ENCODE assay signal across 14 cellular contexts in genomic region chr1:9149837-9150581, GRCh38. TPM values are rescaled to one million over a fixed set of nuclear protein-coding genes. Genes with fewer than 3 reads are reported as not detected.
DNase-seq lines count a peak whose midpoint lies in the region; ATAC-seq and TF ChIP-seq lines count a peak whose summit lies in the region.
"Had no signal": no experiment of that assay in that cellular context is flagged by ENCODE, and none has a peak within 500 bp of the region (broad histone marks: within the 10 kb centered on the region; RNA-seq: fewer than 3 reads in every experiment).

No MANE protein-coding gene starts in this region.

- DNase-seq in chondrocyte (ENCODE audit: low spot score) (no peak), left lung (peak; percentile 57 to 78), nucleus accumbens (lab: John Stamatoyannopoulos, UW) (no peak), erythroblast (lab: John Stamatoyannopoulos, UW) (no peak), EL (no peak)
- DNase-seq in stimulated activated CD4-positive, alpha-beta T cell treated with anti-CD3 and anti-CD28 coated beads, Interleukin-4, amount 100 ng/mL, for 24 hours, result no peak
- DNase-seq: activated effector memory CD4-positive, alpha-beta T cell treated with Interleukin-2 at 50 U/mL for 16 hours; natural killer cell; NCI-H1048; NCI-H2171; right lobe of liver had no signal

- no peaks in the 10 kb centered on the region for H3K9me3 Mint-ChIP-seq in chondrocyte (ENCODE audit: low read depth)
- H3K9me3 Mint-ChIP-seq: natural killer cell had no signal

- H4K20me1 ChIP-seq in BLaER1, result no peaks in the 10 kb centered on the region

- no peak for TF ChIP-seq POLR2A in erythroblast (IDR thresholded peaks at IDR 0.05; ENCODE audit: low read length)

- peak overlapping the region; percentile 65 for H3K27ac ChIP-seq in BLaER1
- H3K27ac ChIP-seq in left lung, result peak overlapping the region; percentile 70 to 73
- H3K27ac ChIP-seq: right lobe of liver had no signal

- H3K27me3 ChIP-seq in BLaER1 (no peaks in the 10 kb centered on the region), left lung (no peaks in the 10 kb centered on the region), skeletal muscle satellite cell (ENCODE audit: control insufficient read depth, insufficient read depth, low read length) (no peaks in the 10 kb centered on the region)
- H3K27me3 ChIP-seq: right lobe of liver had no signal

- H3K4me1 Mint-ChIP-seq in chondrocyte (ENCODE audit: low read depth), result peaks cover 22% of the 10 kb centered on the region
- H3K4me1 Mint-ChIP-seq: natural killer cell had no signal

- H3K9me3 ChIP-seq in BLaER1 (no peaks in the 10 kb centered on the region), left lung (no peaks in the 10 kb centered on the region), skeletal muscle satellite cell (replicated peaks; ENCODE audit: low read length) (no peaks in the 10 kb centered on the region)
- H3K9me3 ChIP-seq: right lobe of liver had no signal

- peak overlapping the region; percentile 78 for H3K27ac Mint-ChIP-seq in chondrocyte (ENCODE audit: unreplicated experiment)
- H3K27ac Mint-ChIP-seq: natural killer cell had no signal

- intact Hi-C loops in left lung (cut with DNase I), result loop anchor here in 1 of 2 donors (10.0 kb wide), 1 partner anchor 45 kb away; no protein-coding TSS in a partner anchor

- peak overlapping the region; percentile 31 for H3K4me3 Mint-ChIP-seq in chondrocyte (ENCODE audit: unreplicated experiment)
- H3K4me3 Mint-ChIP-seq: natural killer cell had no signal

- H3K27me3 Mint-ChIP-seq in chondrocyte (ENCODE audit: low read depth), result no peaks in the 10 kb centered on the region

- H3K9ac ChIP-seq in BLaER1, result peak overlapping the region; percentile 61; the same call in 1 of the 2 replicates
- peak overlapping the region; percentile 2 for H3K9ac ChIP-seq in skeletal muscle satellite cell (ENCODE audit: low read depth, low read length)

- ATAC-seq in left lung, result peak; percentile 79
- ATAC-seq: left lobe of liver, natural killer cell, right lobe of liver had no signal

- H3K36me3 ChIP-seq in BLaER1 (no peaks in the 10 kb centered on the region), left lung (peaks cover 0 to 9% of the 10 kb centered on the region in 2 donors), skeletal muscle satellite cell (ENCODE audit: insufficient read depth, low read length) (peaks cover 43% of the 10 kb centered on the region)
- H3K36me3 ChIP-seq: right lobe of liver had no signal

- H3K4me2 ChIP-seq in BLaER1 (peak overlapping the region; percentile 85), skeletal muscle satellite cell (ENCODE audit: low read length) (no peak overlapping the region)

- 0 out of 2 replicates have a peak overlapping the region, but pooled peaks have one; percentile 19 for H3K4me3 ChIP-seq in BLaER1
- H3K4me3 ChIP-seq in left lung, result no peak overlapping the region
- no peak overlapping the region for H3K4me3 ChIP-seq in skeletal muscle satellite cell (ENCODE audit: low read length)
- H3K4me3 ChIP-seq: right lobe of liver had no signal

- peaks cover 33% of the 10 kb centered on the region for H3K4me1 ChIP-seq in BLaER1
- peaks cover 18 to 28% of the 10 kb centered on the region in 2 donors for H3K4me1 ChIP-seq in left lung
- peaks cover 21% of the 10 kb centered on the region for H3K4me1 ChIP-seq in skeletal muscle satellite cell (ENCODE audit: control insufficient read depth, insufficient read depth, low read length)

- TF ChIP-seq CTCF in chondrocyte (IDR thresholded peaks at IDR 0.05) (no peak), left lung (IDR thresholded peaks at IDR 0.05) (no peak)

- peaks cover 11% of the 10 kb centered on the region for H3K36me3 Mint-ChIP-seq in chondrocyte (ENCODE audit: low read depth)
- H3K36me3 Mint-ChIP-seq: natural killer cell had no signal

RNA-seq across cellular contexts. Expression of gene GPR157, which starts 21.1 kb away (rescaled TPM):
- total RNA-seq in chondrocyte (1.9 to 8.2 TPM (median 6.9 TPM) in 3 replicates), left lung (10 to 100 TPM; 18.8 to 23.0 TPM)
- total RNA-seq in skeletal muscle satellite cell (2012; rRNA removed), result 5.6 and 7.4 TPM in 2 replicates

Comparison
In these comparisons a context has a peak if more than half of its experiments do, and no peak if none do; other contexts are left out.
1. DNase-seq: peak in left lung (2 of 2); none in chondrocyte (single experiment), nucleus accumbens (0 of 56), stimulated activated CD4-positive, alpha-beta T cell treated with anti-CD3 and anti-CD28 coated beads, Interleukin-4, amount 100 ng/mL, for 24 hours (single experiment), erythroblast (0 of 2) and EL (single experiment).